Comparison of ENCODE assay signal across 14 cellular contexts in genomic region chr12:6834873-6835272, GRCh38. TPM values are rescaled to one million over a fixed set of nuclear protein-coding genes. Genes with fewer than 3 reads are reported as not detected.
A peak's percentile ranks its signal among the peaks of the same experiment; 100 is the strongest.
DNase-seq lines count a peak whose midpoint lies in the region; ATAC-seq, FAIRE-seq and TF ChIP-seq lines count a peak whose summit lies in the region.
"Had no signal": no experiment of that assay in that cellular context is flagged by ENCODE, and none has a peak within 500 bp of the region (broad histone marks: within the 10 kb centered on the region; RNA-seq: fewer than 3 reads in every experiment).

No MANE protein-coding gene starts in this region.

- peaks cover 67% of the 10 kb centered on the region for H4K20me1 ChIP-seq in neural progenitor cell (ENCODE audit: low read depth)

- H3K27me3 Mint-ChIP-seq in endodermal cell (ENCODE audit: insufficient read depth) (peaks cover 10% of the 10 kb centered on the region), neural progenitor cell (ENCODE audit: insufficient read depth, low read depth) (peaks cover 2% of the 10 kb centered on the region)
- H3K27me3 Mint-ChIP-seq in activated T-helper 17 cell treated with anti-CD3 and anti-CD28 coated beads, Interleukin-2, amount 50 U/mL, for 72 hours = no peaks in the 10 kb centered on the region

- peaks cover 2% of the 10 kb centered on the region for H3K4me1 ChIP-seq in endodermal cell (ENCODE audit: control insufficient read depth, insufficient read depth, low read length)
- peaks cover 13% of the 10 kb centered on the region for H3K4me1 ChIP-seq in neural progenitor cell
- H3K4me1 ChIP-seq: BE2C had no signal

- no peak overlapping the region for H3K4me3 ChIP-seq in endodermal cell (ENCODE audit: low read length)
- no peak overlapping the region for H3K4me3 ChIP-seq in neural progenitor cell

- H2AFZ ChIP-seq in neural progenitor cell (replicated peaks) = no peak overlapping the region

- H3K27ac Mint-ChIP-seq in endodermal cell (peak overlapping the region; percentile 0), neural progenitor cell (no peak overlapping the region)
- H3K27ac Mint-ChIP-seq in activated T-helper 17 cell treated with anti-CD3 and anti-CD28 coated beads, Interleukin-2, amount 50 U/mL, for 72 hours = no peak overlapping the region
- H3K27ac Mint-ChIP-seq: CD4-positive, CD25-positive, alpha-beta regulatory T cell had no signal

- no peak overlapping the region for H3K4me2 ChIP-seq in neural progenitor cell

- H3K9ac ChIP-seq in endodermal cell (ENCODE audit: extremely low read depth, low read length, poor library complexity, severe bottlenecking) (no peak overlapping the region), neural progenitor cell (no peak overlapping the region)

- no peaks in the 10 kb centered on the region for H3K27me3 ChIP-seq in endodermal cell (ENCODE audit: control insufficient read depth, insufficient read depth, low read length, poor library complexity, severe bottlenecking)
- H3K27me3 ChIP-seq in neural progenitor cell = no peaks in the 10 kb centered on the region
- H3K27me3 ChIP-seq: BE2C had no signal

- peaks cover 6% of the 10 kb centered on the region for H3K4me1 Mint-ChIP-seq in endodermal cell
- peaks cover 26% of the 10 kb centered on the region for H3K4me1 Mint-ChIP-seq in neural progenitor cell
- H3K4me1 Mint-ChIP-seq in activated T-helper 17 cell treated with anti-CD3 and anti-CD28 coated beads, Interleukin-2, amount 50 U/mL, for 72 hours = peaks cover 10% of the 10 kb centered on the region

- FAIRE-seq in HTR-8/SVneo (lab: Jason Lieb, UNC) = no peak
- FAIRE-seq: RCC 7860 had no signal

- peaks cover 46% of the 10 kb centered on the region for H3F3A ChIP-seq in neural progenitor cell (ENCODE audit: low read depth)

- H3K9me3 ChIP-seq in endodermal cell (ENCODE audit: control insufficient read depth, low read length) (no peaks in the 10 kb centered on the region), neural progenitor cell (ENCODE audit: low read depth) (no peaks in the 10 kb centered on the region)
- H3K9me3 ChIP-seq: BE2C had no signal

- no peak overlapping the region for H3K4me3 Mint-ChIP-seq in endodermal cell
- peak overlapping the region; percentile 36 for H3K4me3 Mint-ChIP-seq in neural progenitor cell
- no peak overlapping the region for H3K4me3 Mint-ChIP-seq in activated T-helper 17 cell treated with anti-CD3 and anti-CD28 coated beads, Interleukin-2, amount 50 U/mL, for 72 hours

- ATAC-seq in activated T-helper 17 cell treated with anti-CD3 and anti-CD28 coated beads, Interleukin-2, amount 50 U/mL, for 72 hours (replicated peaks) = no peak

- TF ChIP-seq CTCF in endodermal cell (conservative IDR thresholded peaks at IDR 0.05) = no peak
- no peak for TF ChIP-seq CTCF in neural progenitor cell (IDR thresholded peaks at IDR 0.05)

- H3K9me3 Mint-ChIP-seq in endodermal cell (no peaks in the 10 kb centered on the region), neural progenitor cell (no peaks in the 10 kb centered on the region)
- peaks cover 3% of the 10 kb centered on the region for H3K9me3 Mint-ChIP-seq in activated T-helper 17 cell treated with anti-CD3 and anti-CD28 coated beads, Interleukin-2, amount 50 U/mL, for 72 hours
- H3K9me3 Mint-ChIP-seq: CD4-positive, CD25-positive, alpha-beta regulatory T cell had no signal

- H3K36me3 ChIP-seq in endodermal cell (ENCODE audit: control insufficient read depth, insufficient read depth, low read length) (peaks cover 69% of the 10 kb centered on the region), neural progenitor cell (peaks cover 6% of the 10 kb centered on the region)

- H3K27ac ChIP-seq in endodermal cell (ENCODE audit: low read depth, low read length) = no peak overlapping the region
- H3K27ac ChIP-seq in neural progenitor cell = no peak overlapping the region

- H3K79me2 ChIP-seq in neural progenitor cell (ENCODE audit: low read depth) = peaks cover 16% of the 10 kb centered on the region

- H3K36me3 Mint-ChIP-seq in endodermal cell (ENCODE audit: low read depth) (peaks cover 73% of the 10 kb centered on the region), neural progenitor cell (peaks cover 34% of the 10 kb centered on the region)
- H3K36me3 Mint-ChIP-seq in activated T-helper 17 cell treated with anti-CD3 and anti-CD28 coated beads, Interleukin-2, amount 50 U/mL, for 72 hours (ENCODE audit: low read depth) = no peaks in the 10 kb centered on the region
- H3K36me3 Mint-ChIP-seq: CD4-positive, CD25-positive, alpha-beta regulatory T cell had no signal

- peak; percentile 52 for DNase-seq in NCI-H2171 treated with DMSO at 0.1 percent for 48 hours (lab: John Stamatoyannopoulos, UW)
- DNase-seq in NCI-H2171 (lab: John Stamatoyannopoulos, UW) = no peak
- DNase-seq in NCI-H2227 treated with DMSO at 0.1 percent for 48 hours (lab: John Stamatoyannopoulos, UW) = peak; percentile 33
- DNase-seq in endodermal cell = no peak
- no peak for DNase-seq in neural progenitor cell (ENCODE audit: low spot score)
- DNase-seq in activated CD4-positive, alpha-beta T cell treated with anti-CD3 and anti-CD28 coated beads for 4 hours = no peak
- no peak for DNase-seq in HTR-8/SVneo (ENCODE audit: insufficient read length, low spot score)
- DNase-seq: BE2C; CD4-positive, CD25-positive, alpha-beta regulatory T cell; NK-92 treated with Interleukin-12 subunit alpha and Interleukin-12 subunit beta, amount 100 ng/mL, for 24 hours; Right ventricle myocardium superior had no signal

- WGBS in endodermal cell (ENCODE audit: insufficient coverage in 1 of 2, insufficient read length in 1 of 2), 2 experiments = 80 to 93% methylated on average over 3 to 5 of the region's 5 CpGs

RNA-seq across cellular contexts. Expression of gene GNB3, which starts 5.9 kb away (rescaled TPM):
- total RNA-seq in endodermal cell (10 to 100 TPM; 10.0 to 17.1 TPM), neural progenitor cell (ENCODE audit: low replicate concordance) (2.7 and 7.6 TPM in 2 replicates)
- 13.5 TPM for polyA plus RNA-seq in endodermal cell (2013, experiment 1 of 2)
- 10.4 TPM for polyA plus RNA-seq in endodermal cell (2013, experiment 2 of 2)
- total RNA-seq in activated T-helper 17 cell treated with anti-CD3 and anti-CD28 coated beads, Interleukin-2, amount 50 U/mL, for 72 hours = under 1 TPM in 1 of 2 donors, not detected in 1; 0.66 TPM
- total RNA-seq: CD4-positive, CD25-positive, alpha-beta regulatory T cell had no signal
- polyA plus RNA-seq: CD4-positive, CD25-positive, alpha-beta regulatory T cell had no signal

RNA-seq across cellular contexts. Expression of gene P3H3, which starts 6.7 kb away (rescaled TPM):
- 10 to 100 TPM; 58.4 to 63.1 TPM for total RNA-seq in endodermal cell
- polyA plus RNA-seq in endodermal cell (2013, experiment 1 of 2) = 41.9 TPM
- 40.0 TPM for polyA plus RNA-seq in endodermal cell (2013, experiment 2 of 2)
- total RNA-seq in neural progenitor cell (ENCODE audit: low replicate concordance) = 14.1 and 52.6 TPM in 2 replicates
- total RNA-seq in activated T-helper 17 cell treated with anti-CD3 and anti-CD28 coated beads, Interleukin-2, amount 50 U/mL, for 72 hours = 1 to 10 TPM in 1 of 2 donors, not detected in 1; 1.1 TPM

RNA-seq across cellular contexts. Expression of gene GPR162, which starts 13.3 kb away (rescaled TPM):
- total RNA-seq in endodermal cell (10 to 100 TPM; 14.7 to 15.0 TPM), neural progenitor cell (ENCODE audit: low replicate concordance) (10.0 and 27.6 TPM in 2 replicates)
- polyA plus RNA-seq in endodermal cell (2013, experiment 1 of 2) = 26.3 TPM
- polyA plus RNA-seq in endodermal cell (2013, experiment 2 of 2) = 22.4 TPM
- total RNA-seq in activated T-helper 17 cell treated with anti-CD3 and anti-CD28 coated beads, Interleukin-2, amount 50 U/mL, for 72 hours = under 1 TPM; 0.15 to 0.37 TPM
- total RNA-seq: CD4-positive, CD25-positive, alpha-beta regulatory T cell; OCI-LY7 had no signal
- polyA plus RNA-seq: CD4-positive, CD25-positive, alpha-beta regulatory T cell had no signal

RNA-seq across cellular contexts. Expression of gene CDCA3, which starts 16.2 kb away (rescaled TPM):
- total RNA-seq in endodermal cell (10 to 100 TPM; 53.1 to 63.9 TPM), neural progenitor cell (ENCODE audit: low replicate concordance) (62.1 and 73.5 TPM in 2 replicates)
- 87.9 TPM for polyA plus RNA-seq in endodermal cell (2013, experiment 1 of 2)
- polyA plus RNA-seq in endodermal cell (2013, experiment 2 of 2) = 84.7 TPM
- 100 to 1,000 TPM in 1 of 2 donors, 10 to 100 TPM in 1; 86.9 to 104 TPM for total RNA-seq in activated T-helper 17 cell treated with anti-CD3 and anti-CD28 coated beads, Interleukin-2, amount 50 U/mL, for 72 hours

RNA-seq across cellular contexts. Expression of gene USP5, which starts 17.1 kb away (rescaled TPM):
- 100 to 1,000 TPM; 120 to 257 TPM for total RNA-seq in endodermal cell
- polyA plus RNA-seq in endodermal cell (2013, experiment 1 of 2) = 74.6 TPM
- 74.4 TPM for polyA plus RNA-seq in endodermal cell (2013, experiment 2 of 2)
- 60.9 and 101 TPM in 2 replicates for total RNA-seq in neural progenitor cell (ENCODE audit: low replicate concordance)
- 100 to 1,000 TPM in 1 of 2 donors, 10 to 100 TPM in 1; 83.4 to 149 TPM for total RNA-seq in activated T-helper 17 cell treated with anti-CD3 and anti-CD28 coated beads, Interleukin-2, amount 50 U/mL, for 72 hours

Comparison
In these comparisons a context has a peak if more than half of its experiments do, and no peak if none do; other contexts are left out.
1. DNase-seq: peak in NCI-H2171 treated with DMSO at 0.1 percent for 48 hours (single experiment) and NCI-H2227 treated with DMSO at 0.1 percent for 48 hours (single experiment); none in NCI-H2171 (single experiment), endodermal cell (single experiment), neural progenitor cell (single experiment), activated CD4-positive, alpha-beta T cell treated with anti-CD3 and anti-CD28 coated beads for 4 hours (0 of 2) and HTR-8/SVneo (single experiment).